12 cellular contexts compared by ENCODE assay signal in genomic region chr12:106133136-106134087, GRCh38. TPM values are rescaled to one million over a fixed set of nuclear protein-coding genes. Genes with fewer than 3 reads are reported as not detected.
DNase-seq lines count a peak whose midpoint lies in the region; ATAC-seq and TF ChIP-seq lines count a peak whose summit lies in the region.
"Had no signal": no experiment of that assay in that cellular context is flagged by ENCODE, and none has a peak within 500 bp of the region (broad histone marks: within the 10 kb centered on the region; RNA-seq: fewer than 3 reads in every experiment).

No MANE protein-coding gene starts in this region.

- POLR2A ChIA-PET in PC-9 (lab: Charles Lee; ENCODE audit: unreplicated experiment), result interaction anchor here (0.7 kb wide), 1 partner anchor 688 kb away, joined by 3 read pairs; no protein-coding TSS in a partner anchor

- peaks cover 92% of the 10 kb centered on the region for H3K79me2 ChIP-seq in GM23338 (replicated peaks; ENCODE audit: insufficient read depth)
- peaks cover 100% of the 10 kb centered on the region for H3K79me2 ChIP-seq in PC-9 (ENCODE audit: low read depth)
- peaks cover 86% of the 10 kb centered on the region for H3K79me2 ChIP-seq in parathyroid adenoma

- peaks cover 5% of the 10 kb centered on the region for H3K36me3 Mint-ChIP-seq in GM23338 (ENCODE audit: low read depth)

- H3K4me2 ChIP-seq in GM23338, result peak overlapping the region; percentile 33; the same call in 1 of the 2 replicates
- H3K4me2 ChIP-seq in PC-9, result peak overlapping the region; percentile 80
- peak overlapping the region; percentile 71 for H3K4me2 ChIP-seq in parathyroid adenoma (ENCODE audit: low read length)

- H2AFZ ChIP-seq in GM23338 (no peak overlapping the region), PC-9 (no peak overlapping the region), parathyroid adenoma (no peak overlapping the region)

- H3F3A ChIP-seq in GM23338 (replicated peaks; ENCODE audit: low read depth) (0 out of 2 replicates have a peak, but pooled peaks cover 3% of the 10 kb centered on the region), PC-9 (ENCODE audit: insufficient read depth, low read depth) (peaks cover 10% of the 10 kb centered on the region; the same call in 1 of the 2 replicates)

- H3K27ac Mint-ChIP-seq in GM23338, result peak overlapping the region; percentile 98

- TF ChIP-seq CTCF in GM23338 (conservative IDR thresholded peaks at IDR 0.05; ENCODE audit: low read depth in 2 of 2) (no peak), PC-9 (conservative IDR thresholded peaks at IDR 0.05) (no peak), fibroblast of mammary gland (conservative IDR thresholded peaks at IDR 0.05; ENCODE audit: control insufficient read depth, insufficient read depth, low read depth, low read length) (no peak), parathyroid adenoma (IDR thresholded peaks at IDR 0.05) (no peak)

- no peaks in the 10 kb centered on the region for H3K9me3 Mint-ChIP-seq in GM23338

- peaks cover 85% of the 10 kb centered on the region for H3K4me1 Mint-ChIP-seq in GM23338

- intact Hi-C loops in PC-9 (cut with micrococcal nuclease; ENCODE audit: unreplicated experiment), result loop anchor here (2.0 to 10.0 kb wide), 3 partner anchors 103 to 571 kb away; partner anchors contain the start of gene TCP11L2

- H3K9ac ChIP-seq in parathyroid adenoma, result no peak overlapping the region

- H3K9me3 ChIP-seq in PC-9 (ENCODE audit: insufficient read depth, low read depth) (no peaks in the 10 kb centered on the region), parathyroid adenoma (ENCODE audit: control insufficient read depth, low read length) (no peaks in the 10 kb centered on the region)

- H3K9me2 ChIP-seq in GM23338 (ENCODE audit: insufficient read depth), result no peaks in the 10 kb centered on the region
- no peaks in the 10 kb centered on the region for H3K9me2 ChIP-seq in PC-9 (ENCODE audit: insufficient read depth)

- H3K27me3 ChIP-seq in GM23338 (ENCODE audit: insufficient read depth) (peaks cover 11% of the 10 kb centered on the region), PC-9 (ENCODE audit: insufficient read depth, low read depth) (no peaks in the 10 kb centered on the region), parathyroid adenoma (ENCODE audit: control insufficient read depth, insufficient read depth, low read length) (no peaks in the 10 kb centered on the region)

- no peak overlapping the region for H3K4me3 ChIP-seq in GM23338
- no peak overlapping the region for H3K4me3 ChIP-seq in PC-9
- H3K4me3 ChIP-seq in fibroblast of mammary gland (ENCODE audit: control insufficient read depth, low read depth, low read length), result no peak overlapping the region
- no peak overlapping the region for H3K4me3 ChIP-seq in parathyroid adenoma (ENCODE audit: low read depth, low read length)

- H3K4me3 Mint-ChIP-seq in GM23338, result peak overlapping the region; percentile 6; the same call in 2 of the 3 replicates

- BruUV-seq in PC-9 (replicated peaks; lab: Mats Ljungman, UMichigan), result no TSS peak

- peak; percentile 59 for ATAC-seq in GM23338
- no peak for ATAC-seq in activated CD4-positive, CD25-positive, alpha-beta regulatory T cell treated with anti-CD3 and anti-CD28 coated beads, Interleukin-2, amount 50 U/mL, for 24 hours
- ATAC-seq: left lobe of liver had no signal

- H3K36me3 ChIP-seq in GM23338 (ENCODE audit: insufficient read depth), result no peaks in the 10 kb centered on the region
- no peaks in the 10 kb centered on the region for H3K36me3 ChIP-seq in PC-9 (ENCODE audit: low read depth)
- no peaks in the 10 kb centered on the region for H3K36me3 ChIP-seq in parathyroid adenoma (ENCODE audit: control insufficient read depth, insufficient read depth, low read length)

- DNase-seq in GM23338 (ENCODE audit: low spot score) (peak; percentile 92), PC-9 (peak; percentile 39 to 83), fibroblast of mammary gland (ENCODE audit: low read depth) (peak; percentile 38), retina (no peak), COLO829 (ENCODE audit: low spot score) (no peak)
- DNase-seq in stimulated activated CD4-positive, alpha-beta T cell treated with anti-CD3 and anti-CD28 coated beads, Interleukin-4, amount 100 ng/mL, for 1 hour, result no peak
- DNase-seq: amygdala, NCI-H1694 treated with DMSO at 0.1 percent for 48 hours, T-helper 9 cell had no signal

- CTCF ChIA-PET in PC-9 (lab: Charles Lee), result interaction anchor here (0.7 kb wide), 1 partner anchor 713 kb away, joined by 3 read pairs; no protein-coding TSS in a partner anchor

- H3K27ac ChIP-seq in GM23338 (ENCODE audit: low read depth) (peak overlapping the region; percentile 93), PC-9 (peak overlapping the region; percentile 63), parathyroid adenoma (no peak overlapping the region)

- peaks cover 20% of the 10 kb centered on the region for H3K27me3 Mint-ChIP-seq in GM23338 (ENCODE audit: insufficient read depth, low read depth, poor library complexity)

- H3K4me1 ChIP-seq in GM23338 (ENCODE audit: insufficient read depth) (peaks cover 82% of the 10 kb centered on the region), PC-9 (replicated peaks; ENCODE audit: insufficient read depth) (peaks cover 71% of the 10 kb centered on the region), parathyroid adenoma (peaks cover 40% of the 10 kb centered on the region)

- H4K20me1 ChIP-seq in GM23338 (replicated peaks; ENCODE audit: insufficient read depth), result no peaks in the 10 kb centered on the region
- no peaks in the 10 kb centered on the region for H4K20me1 ChIP-seq in PC-9 (ENCODE audit: insufficient read depth)

TF ChIP-seq in GM23338, 12 proteins besides CTCF, POLR2A, EP300 and RAD21 (continues in another document):
- TF ChIP-seq CREB1 (CRISPR knock-in tag; IDR thresholded peaks at IDR 0.05; ENCODE audit: low read depth) (no peak), EZH2 (IDR thresholded peaks at IDR 0.05; ENCODE audit: low read depth, unreplicated experiment) (no peak), NANOG (IDR thresholded peaks at IDR 0.05; ENCODE audit: borderline replicate concordance) (peak; percentile 85), POLR2AphosphoS5 (IDR thresholded peaks at IDR 0.05; ENCODE audit: low read depth) (no peak), ZNF462 (CRISPR knock-in tag; IDR thresholded peaks at IDR 0.05) (peak; percentile 82; the same call in 1 of the 2 replicates)

RNA-seq across cellular contexts. Expression of gene NUAK1, which starts 5.3 kb away (rescaled TPM):
- total RNA-seq in GM23338 (2014; rRNA removed; shearing (Covaris generic)), result 15.4 and 16.9 TPM in 2 replicates
- 4.7 and 5.4 TPM in 2 replicates for polyA plus RNA-seq in GM23338 (2016; fragmentation: Nextera tagmentation; extraction: Ambion mirVana)
- 7.9 and 8.3 TPM in 2 replicates for total RNA-seq in PC-9 (2021)

Comparison
In these comparisons a context has a peak if more than half of its experiments do, and no peak if none do; other contexts are left out.
1. DNase-seq: peak in GM23338 (single experiment), PC-9 (2 of 2) and fibroblast of mammary gland (single experiment); none in retina (single experiment), stimulated activated CD4-positive, alpha-beta T cell treated with anti-CD3 and anti-CD28 coated beads, Interleukin-4, amount 100 ng/mL, for 1 hour (single experiment) and COLO829 (single experiment).
2. Peak in every context shown above with its lines, with median percentiles within 50 percentile points of each other: H3K4me2 ChIP-seq.